ENCODE assay signal across 11 cellular contexts in genomic region chr11:78365381-78365792, GRCh38. TPM values are rescaled to one million over a fixed set of nuclear protein-coding genes. Genes with fewer than 3 reads are reported as not detected.
DNase-seq lines count a peak whose midpoint lies in the region; ATAC-seq, FAIRE-seq and TF ChIP-seq lines count a peak whose summit lies in the region.
"Had no signal": no experiment of that assay in that cellular context is flagged by ENCODE, and none has a peak within 500 bp of the region (broad histone marks: within the 10 kb centered on the region; RNA-seq: fewer than 3 reads in every experiment).

No MANE protein-coding gene starts in this region.

- no peaks in the 10 kb centered on the region for H3K9me3 Mint-ChIP-seq in CD4-positive, alpha-beta T cell
- H3K9me3 Mint-ChIP-seq: T-helper 1 cell treated with Interleukin-12 subunit alpha and Interleukin-12 subunit beta and Interleukin-4 antibody, amounts not matched to agents 30 μg/mL and 1 μg/mL, for 36 hours had no signal

- DNase-seq in HepG2 (ENCODE audit: low spot score) (peak; percentile 13), right lobe of liver (no peak), adipocyte (ENCODE audit: low read depth) (peak; percentile 56), iPS-NIHi11 (ENCODE audit: low spot score) (peak; percentile 78), testis (no peak), Ammon's horn (ENCODE audit: low spot score) (no peak)
- DNase-seq in stimulated activated naive CD4-positive, alpha-beta T cell (lab: John Stamatoyannopoulos, UW) = no peak
- no peak for DNase-seq in CD4-positive, alpha-beta T cell
- DNase-seq: hypothalamus, psoas muscle had no signal

- POLR2A ChIA-PET in HepG2 (lab: Yijun Ruan, JAX) = no interaction called here
- POLR2A ChIA-PET in CD4-positive, alpha-beta T cell (lab: Charles Lee) = interaction anchor here (0.7 kb wide), 1 partner anchor 150 kb away, joined by 3 read pairs; no protein-coding TSS in a partner anchor

- no peak for FAIRE-seq in HepG2 (lab: Jason Lieb, UNC)

- H2AFZ ChIP-seq in HepG2 (ENCODE audit: low read length) = no peak overlapping the region

- no peak overlapping the region for H3K4me3 Mint-ChIP-seq in CD4-positive, alpha-beta T cell
- H3K4me3 Mint-ChIP-seq: T-helper 1 cell treated with Interleukin-12 subunit alpha and Interleukin-12 subunit beta and Interleukin-4 antibody, amounts not matched to agents 30 μg/mL and 1 μg/mL, for 36 hours had no signal

- H3K9ac ChIP-seq in HepG2 (ENCODE audit: insufficient read depth, low read depth, low read length) (no peak overlapping the region), adipocyte (ENCODE audit: low read length) (no peak overlapping the region)

- H4K20me1 ChIP-seq in HepG2 (ENCODE audit: insufficient read depth, low read length) = 0 out of 2 replicates have a peak, but pooled peaks cover 5% of the 10 kb centered on the region

- ATAC-seq in HepG2 (peak; percentile 31; the same call in 2 of the 3 replicates), right lobe of liver (no peak)
- ATAC-seq in CD4-positive, alpha-beta T cell (ENCODE audit: poor library complexity) = no peak
- ATAC-seq: psoas muscle had no signal

- intact Hi-C loops in HepG2 (cut with micrococcal nuclease; ENCODE audit: unreplicated experiment) (no loop called here), right lobe of liver (cut with DNase I) (no loop called here), testis (cut with DNase I; ENCODE audit: low total_unique reads) (no loop called here)
- intact Hi-C loops in CD4-positive, alpha-beta T cell (cut with DNase I, micrococcal nuclease) = no loop called here

- peaks cover 19% of the 10 kb centered on the region for H3K4me1 ChIP-seq in HepG2 (ENCODE audit: insufficient read depth, low read length)
- H3K4me1 ChIP-seq in right lobe of liver = no peaks in the 10 kb centered on the region
- peaks cover 2% of the 10 kb centered on the region for H3K4me1 ChIP-seq in adipocyte (ENCODE audit: control insufficient read depth, insufficient read depth, low read length)
- H3K4me1 ChIP-seq in testis = no peaks in the 10 kb centered on the region

- CTCF ChIA-PET in HepG2 (lab: Yijun Ruan, JAX; ENCODE audit: low intra/inter-chr PET ratio, low total read pairs) = no interaction called here
- CTCF ChIA-PET in CD4-positive, alpha-beta T cell (lab: Charles Lee) = no interaction called here

- H3K27ac ChIP-seq in HepG2 (ENCODE audit: extremely low read length, insufficient read depth, low read length) = no peak overlapping the region
- no peak overlapping the region for H3K27ac ChIP-seq in right lobe of liver
- no peak overlapping the region for H3K27ac ChIP-seq in CD4-positive, alpha-beta T cell (ENCODE audit: low read depth, low read length)
- H3K27ac ChIP-seq in testis = no peak overlapping the region
- H3K27ac ChIP-seq: psoas muscle had no signal

- TF ChIP-seq POLR2A in HepG2 (IDR thresholded peaks at IDR 0.05; ENCODE audit: insufficient read depth in 1 of 2, low read depth in 2 of 2, low read length in 2 of 2) = no peak
- no peak for TF ChIP-seq POLR2A in right lobe of liver (IDR thresholded peaks at IDR 0.05)
- no peak for TF ChIP-seq POLR2A in testis (IDR thresholded peaks at IDR 0.05)

- no peak for TF ChIP-seq RAD21 in HepG2 (CRISPR knock-in tag; IDR thresholded peaks at IDR 0.05)

- no peaks in the 10 kb centered on the region for H3K36me3 Mint-ChIP-seq in CD4-positive, alpha-beta T cell (ENCODE audit: low read depth)

- H3K27me3 Mint-ChIP-seq in CD4-positive, alpha-beta T cell = no peaks in the 10 kb centered on the region

- no peak for TF ChIP-seq CTCF in HepG2 (CRISPR knock-in tag; IDR thresholded peaks at IDR 0.05)
- no peak for TF ChIP-seq CTCF in right lobe of liver (IDR thresholded peaks at IDR 0.05)
- TF ChIP-seq CTCF in CD4-positive, alpha-beta T cell (IDR thresholded peaks at IDR 0.05) = no peak
- TF ChIP-seq CTCF in testis (IDR thresholded peaks at IDR 0.05) = no peak

- H3K9me3 ChIP-seq in HepG2 (ENCODE audit: low read length) (no peaks in the 10 kb centered on the region), right lobe of liver (no peaks in the 10 kb centered on the region), adipocyte (ENCODE audit: control insufficient read depth, low read length) (no peaks in the 10 kb centered on the region), testis (no peaks in the 10 kb centered on the region)
- H3K9me3 ChIP-seq in CD4-positive, alpha-beta T cell (ENCODE audit: control insufficient read depth, low read length) = no peaks in the 10 kb centered on the region
- H3K9me3 ChIP-seq: psoas muscle had no signal

- WGBS in HepG2 (ENCODE audit: low lambda C conversion rate) = 94% methylated on average over 2 of the region's 2 CpGs
- 100% methylated on average over 1 of the region's 2 CpGs for WGBS in right lobe of liver (ENCODE audit: insufficient coverage, low coverage, low lambda C conversion rate, missing lambda C conversion rate)
- WGBS in testis, 2 donors = 60 to 63% methylated on average over 2 of the region's 2 CpGs

- H3K27me3 ChIP-seq in HepG2 (ENCODE audit: control insufficient read depth in 1 of 2, insufficient read depth in 2 of 2, low read length in 2 of 2) = no peaks in the 10 kb centered on the region
- H3K27me3 ChIP-seq in right lobe of liver = no peaks in the 10 kb centered on the region
- H3K27me3 ChIP-seq in adipocyte (replicated peaks; ENCODE audit: control insufficient read depth, insufficient read depth, low read length) = no peaks in the 10 kb centered on the region
- H3K27me3 ChIP-seq in CD4-positive, alpha-beta T cell (ENCODE audit: control insufficient read depth, insufficient read depth, low read length) = no peaks in the 10 kb centered on the region
- no peaks in the 10 kb centered on the region for H3K27me3 ChIP-seq in testis

- H3K36me3 ChIP-seq in HepG2 (replicated peaks in 1 of 2; ENCODE audit: control insufficient read depth in 1 of 2, insufficient read depth in 2 of 2, low read length in 2 of 2) (no peaks in the 10 kb centered on the region), right lobe of liver (no peaks in the 10 kb centered on the region), adipocyte (ENCODE audit: control insufficient read depth, insufficient read depth, low read length, severe bottlenecking) (no peaks in the 10 kb centered on the region), testis (ENCODE audit: low read depth, missing control alignments) (no peaks in the 10 kb centered on the region)

- TF ChIP-seq EP300 in HepG2 (IDR thresholded peaks at IDR 0.05; ENCODE audit: low read depth in 2 of 2, low read length in 2 of 2) (no peak), HepG2 (CRISPR knock-in tag; IDR thresholded peaks at IDR 0.05; ENCODE audit: borderline replicate concordance) (no peak)

- BruUV-seq in HepG2 (replicated peaks; lab: Mats Ljungman, UMichigan) = no TSS peak

- in situ Hi-C loops in HepG2 (cut with HindIII; ENCODE audit: extremely low pct_ligation_motif_present, low pct_unique_long_range_greater_than_20kb) = no loop called here

- H3K4me2 ChIP-seq in HepG2 (ENCODE audit: low read depth, low read length) = no peak overlapping the region

- H3K79me2 ChIP-seq in HepG2 (ENCODE audit: insufficient read depth, low read length) = no peaks in the 10 kb centered on the region

- H3K4me3 ChIP-seq in HepG2 (replicated peaks in 1 of 3; ENCODE audit: insufficient read depth in 1 of 3, low read depth in 2 of 3, low read length in 3 of 3) (no peak overlapping the region), right lobe of liver (no peak overlapping the region), adipocyte (ENCODE audit: low read length) (no peak overlapping the region), testis (no peak overlapping the region)
- H3K4me3 ChIP-seq: psoas muscle had no signal

- no peak overlapping the region for H3K27ac Mint-ChIP-seq in CD4-positive, alpha-beta T cell
- H3K27ac Mint-ChIP-seq: T-helper 1 cell treated with Interleukin-12 subunit alpha and Interleukin-12 subunit beta and Interleukin-4 antibody, amounts not matched to agents 30 μg/mL and 1 μg/mL, for 36 hours had no signal

- H3K4me1 Mint-ChIP-seq in CD4-positive, alpha-beta T cell (ENCODE audit: low read depth) = no peaks in the 10 kb centered on the region

TF ChIP-seq in HepG2, 621 proteins besides CTCF, POLR2A, EP300 and RAD21 (continues in another document):
- TF ChIP-seq SALL1 (CRISPR knock-in tag; IDR thresholded peaks at IDR 0.05) (no peak), ZNF616 (CRISPR knock-in tag; IDR thresholded peaks at IDR 0.05; ENCODE audit: low read depth) (no peak), TEAD3 (CRISPR knock-in tag; optimal IDR thresholded peaks at IDR 0.05; ENCODE audit: borderline replicate concordance) (peak; percentile 72)

RNA-seq across cellular contexts. Expression of gene GAB2, which starts 52.2 kb away (rescaled TPM):
- 3.2 and 4.1 TPM in 2 replicates for total RNA-seq in HepG2 (2016; rRNA removed; fragmentation: Illumina TruSeq; extraction: Trizol)
- 0.35 and 0.40 TPM in 2 replicates for total RNA-seq in HepG2 (2016; cell fraction: cytosol; rRNA removed; fragmentation: Illumina TruSeq; extraction: Trizol; ENCODE audit: low read depth)
- 2.7 and 3.2 TPM in 2 replicates for total RNA-seq in HepG2 (2016; cell fraction: insoluble cytoplasmic fraction; rRNA removed; fragmentation: Illumina TruSeq; extraction: Trizol)
- total RNA-seq in HepG2 (2016; cell fraction: membrane; rRNA removed; fragmentation: Illumina TruSeq; extraction: Trizol) = 1.6 and 1.7 TPM in 2 replicates
- 3.4 and 4.6 TPM in 2 replicates for total RNA-seq in HepG2 (2016; cell fraction: nucleus; rRNA removed; fragmentation: Illumina TruSeq; extraction: Trizol)
- polyA plus RNA-seq in HepG2 (2011; rRNA removed) = 7.9 and 8.6 TPM in 2 replicates
- 4.7 and 5.6 TPM in 2 replicates for polyA plus RNA-seq in HepG2 (2011; cell fraction: cytosol; rRNA removed)
- polyA plus RNA-seq in HepG2 (2011; cell fraction: nucleus; rRNA removed) = 11.5 and 11.7 TPM in 2 replicates
- polyA plus RNA-seq in HepG2 (2012) = 9.4 and 12.0 TPM in 2 replicates
- 0.11 and 0.16 TPM in 2 replicates for polyA plus RNA-seq in HepG2 (2016; cell fraction: cytosol; fragmentation: Illumina TruSeq; extraction: Trizol; ENCODE audit: low read depth)
- polyA plus RNA-seq in HepG2 (2016; cell fraction: insoluble cytoplasmic fraction; fragmentation: Illumina TruSeq; extraction: Trizol; ENCODE audit: low read depth) = 2.2 TPM in 2 replicates
- 0.73 and 0.90 TPM in 2 replicates for polyA plus RNA-seq in HepG2 (2016; cell fraction: membrane; fragmentation: Illumina TruSeq; extraction: Trizol; ENCODE audit: low read depth)
- 3.2 and 4.9 TPM in 2 replicates for polyA plus RNA-seq in HepG2 (2016; cell fraction: nucleus; fragmentation: Illumina TruSeq; extraction: Trizol; ENCODE audit: insufficient read depth, low read depth)
- 10.0 and 14.5 TPM in 2 replicates for polyA minus RNA-seq in HepG2 (2011; rRNA and poly(A)+ RNA removed; ENCODE audit: low replicate concordance)
- 5.8 and 6.6 TPM in 2 replicates for polyA minus RNA-seq in HepG2 (2011; cell fraction: cytosol; rRNA and poly(A)+ RNA removed)
- polyA minus RNA-seq in HepG2 (2011; cell fraction: nucleus; rRNA and poly(A)+ RNA removed) = 11.7 and 15.5 TPM in 2 replicates
- total RNA-seq in right lobe of liver = 10 to 100 TPM in 1 of 6 experiments, 1 to 10 TPM in 5; 3.8 to 10.2 (median 4.5) TPM
- total RNA-seq in CD4-positive, alpha-beta T cell = 10 to 100 TPM; 10.7 to 11.9 TPM
- 10 to 100 TPM in 1 of 2 donors, 1 to 10 TPM in 1; 9.2 to 10.9 TPM for total RNA-seq in testis
- polyA plus RNA-seq in testis (ENCODE audit: insufficient read depth, low read depth, low replicate concordance) = 14.3 TPM

Comparison
In these comparisons a context has a peak if more than half of its experiments do, and no peak if none do; other contexts are left out.
1. DNase-seq: peak in HepG2 (single experiment), adipocyte (single experiment) and iPS-NIHi11 (single experiment); none in right lobe of liver (0 of 3), stimulated activated naive CD4-positive, alpha-beta T cell (0 of 6), CD4-positive, alpha-beta T cell (0 of 10), testis (single experiment) and Ammon's horn (single experiment).